In genomic region chr6:112906737-112907136, GRCh38 we compare ENCODE assay signal across 16 cellular contexts.
DNase-seq lines count a peak whose midpoint lies in the region; FAIRE-seq and TF ChIP-seq lines count a peak whose summit lies in the region.
"Had no signal": no experiment of that assay in that cellular context is flagged by ENCODE, and none has a peak within 500 bp of the region (broad histone marks: within the 10 kb centered on the region; RNA-seq: fewer than 3 reads in every experiment).

No MANE protein-coding gene starts in this region.

- H3K4me1 ChIP-seq in hepatocyte (ENCODE audit: insufficient read depth): peaks cover 4% of the 10 kb centered on the region
- no peaks in the 10 kb centered on the region for H3K4me1 ChIP-seq in testis

- H3K9me3 ChIP-seq in hepatocyte (ENCODE audit: low read depth) (no peaks in the 10 kb centered on the region), testis (no peaks in the 10 kb centered on the region)

- TF ChIP-seq CTCF in brain (conservative IDR thresholded peaks at IDR 0.05) (no peak), hepatocyte (IDR thresholded peaks at IDR 0.05; ENCODE audit: poor library complexity) (no peak), testis (IDR thresholded peaks at IDR 0.05) (no peak)

- peaks cover 13% of the 10 kb centered on the region for H3K36me3 Mint-ChIP-seq in brain
- H3K36me3 Mint-ChIP-seq: activated naive CD4-positive, alpha-beta T cell treated with anti-CD3 and anti-CD28 coated beads, Interleukin-2, amount 50 U/mL, for 72 hours; natural killer cell had no signal

- H2AFZ ChIP-seq in hepatocyte: no peak overlapping the region

- H3K27ac ChIP-seq in hepatocyte (no peak overlapping the region), testis (no peak overlapping the region)

- TF ChIP-seq POLR2A in testis (IDR thresholded peaks at IDR 0.05): no peak

- peak overlapping the region in 3 of 5 experiments; percentile 55 to 79 (median 74) for H3K27ac Mint-ChIP-seq in brain
- H3K27ac Mint-ChIP-seq: activated CD8-positive, alpha-beta T cell treated with anti-CD3 and anti-CD28 coated beads for 36 hours; activated naive CD4-positive, alpha-beta T cell treated with anti-CD3 and anti-CD28 coated beads, Interleukin-2, amount 50 U/mL, for 72 hours; natural killer cell; T-helper 17 cell had no signal

- no peaks in the 10 kb centered on the region for H4K20me1 ChIP-seq in hepatocyte (ENCODE audit: insufficient read depth, poor library complexity, severe bottlenecking)

- no peaks in the 10 kb centered on the region for H3K27me3 Mint-ChIP-seq in brain
- H3K27me3 Mint-ChIP-seq: activated CD8-positive, alpha-beta T cell treated with anti-CD3 and anti-CD28 coated beads for 36 hours; T-helper 17 cell had no signal

- H3K9me3 Mint-ChIP-seq in brain: peaks cover 8 to 24% (median 14%) of the 10 kb centered on the region in 5 experiments

- H3K4me3 ChIP-seq in hepatocyte: no peak overlapping the region
- H3K4me3 ChIP-seq in testis: no peak overlapping the region

- no peaks in the 10 kb centered on the region for H3K79me2 ChIP-seq in hepatocyte

- H3K4me2 ChIP-seq in hepatocyte: no peak overlapping the region

- H3K9me2 ChIP-seq in hepatocyte (replicated peaks; ENCODE audit: insufficient read depth): no peaks in the 10 kb centered on the region

- H3K36me3 ChIP-seq in hepatocyte (replicated peaks; ENCODE audit: insufficient read depth, low read depth) (no peaks in the 10 kb centered on the region), testis (ENCODE audit: low read depth, missing control alignments) (no peaks in the 10 kb centered on the region)

- H3K4me3 Mint-ChIP-seq in brain: peak overlapping the region in 2 of 5 experiments; percentile 18 to 33
- H3K4me3 Mint-ChIP-seq: activated CD8-positive, alpha-beta T cell treated with anti-CD3 and anti-CD28 coated beads for 36 hours; natural killer cell; T-helper 17 cell had no signal

- WGBS in hepatocyte (ENCODE audit: low lambda C conversion rate, missing lambda C conversion rate): 28% methylated on average over 1 of the region's 1 CpG
- WGBS in testis, 2 donors: 38 to 43% methylated on average over 1 of the region's 1 CpG

- peaks cover 12% of the 10 kb centered on the region for H3K4me1 Mint-ChIP-seq in brain
- H3K4me1 Mint-ChIP-seq: natural killer cell, T-helper 17 cell had no signal

- H3K27me3 ChIP-seq in hepatocyte (no peaks in the 10 kb centered on the region), testis (no peaks in the 10 kb centered on the region)

- FAIRE-seq in GM19239 (lab: Jason Lieb, UNC): no peak
- FAIRE-seq: A204.1 had no signal

- DNase-seq in NCI-H510A treated with DMSO at 0.1 percent for 48 hours (lab: John Stamatoyannopoulos, UW) (peak; percentile 4), NCI-H510A (lab: John Stamatoyannopoulos, UW) (no peak), hepatocyte (ENCODE audit: low spot score) (peak; percentile 17), testis (peak; percentile 15), GM19239 (ENCODE audit: insufficient read length, low spot score) (no peak), HuH-7 (ENCODE audit: low spot score) (no peak)
- DNase-seq in activated CD8-positive, alpha-beta memory T cell treated with anti-CD3 and anti-CD28 coated beads for 24 hours: no peak
- DNase-seq: activated CD8-positive, alpha-beta T cell treated with anti-CD3 and anti-CD28 coated beads for 36 hours; effector memory CD4-positive, alpha-beta T cell; natural killer cell; NCI-H1436 treated with DMSO at 0.1 percent for 48 hours; stimulated activated naive CD4-positive, alpha-beta T cell treated with Interleukin-2 at 50 U/mL for 16 hours; T-helper 17 cell had no signal

- intact Hi-C loops in testis (cut with DNase I; ENCODE audit: low total_unique reads): no loop called here

Comparison
In these comparisons a context has a peak if more than half of its experiments do, and no peak if none do; other contexts are left out.
1. DNase-seq: peak in NCI-H510A treated with DMSO at 0.1 percent for 48 hours (single experiment), hepatocyte (single experiment) and testis (single experiment); none in NCI-H510A (single experiment), GM19239 (single experiment), HuH-7 (single experiment) and activated CD8-positive, alpha-beta memory T cell treated with anti-CD3 and anti-CD28 coated beads for 24 hours (single experiment).